ENCODE assay signal across 8 cellular contexts in the genomic region with DNA sequence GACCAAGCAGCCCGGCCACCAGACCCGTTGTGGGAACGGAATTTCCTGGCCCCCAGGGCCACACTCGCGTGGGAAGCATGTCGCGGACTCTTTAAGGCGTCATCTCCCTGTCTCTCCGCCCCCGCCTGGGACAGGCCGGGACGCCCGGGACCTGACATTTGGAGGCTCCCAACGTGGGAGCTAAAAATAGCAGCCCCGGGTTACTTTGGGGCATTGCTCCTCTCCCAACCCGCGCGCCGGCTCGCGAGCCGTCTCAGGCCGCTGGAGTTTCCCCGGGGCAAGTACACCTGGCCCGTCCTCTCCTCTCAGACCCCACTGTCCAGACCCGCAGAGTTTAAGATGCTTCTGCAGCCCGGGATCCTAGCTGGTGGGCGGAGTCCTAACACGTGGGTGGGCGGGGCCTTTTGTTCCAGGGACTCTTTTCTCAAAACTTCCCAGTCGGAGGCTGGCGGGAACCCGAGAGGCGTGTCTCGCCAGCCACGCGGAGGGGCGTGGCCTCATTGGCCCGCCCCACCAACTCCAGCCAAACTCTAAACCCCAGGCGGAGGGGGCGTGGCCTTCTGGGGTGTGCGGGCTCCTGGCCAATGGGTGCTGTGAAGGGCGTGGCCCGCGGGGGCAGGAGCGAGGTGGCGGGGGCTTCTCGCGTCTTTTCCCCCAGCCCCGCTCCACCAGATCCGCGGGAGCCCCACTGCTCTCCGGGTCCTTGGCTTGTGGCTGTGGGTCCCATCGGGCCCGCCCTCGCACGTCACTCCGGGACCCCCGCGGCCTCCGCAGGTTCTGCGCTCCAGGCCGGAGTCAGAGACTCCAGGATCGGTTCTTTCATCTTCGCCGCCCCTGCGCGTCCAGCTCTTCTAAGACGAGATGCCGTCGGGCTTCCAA. TPM values are rescaled to one million over a fixed set of nuclear protein-coding genes. Genes with fewer than 3 reads are reported as not detected.
DNase-seq lines count a peak whose midpoint lies in the region; ATAC-seq and TF ChIP-seq lines count a peak whose summit lies in the region.

A gene (plus strand): TSS at position 645 of the 879 bp plus-strand sequence. CDS start 217 bp downstream, at position 862.

- peaks cover 5% of the 10 kb centered on the region for H3F3A ChIP-seq in smooth muscle cell (ENCODE audit: low read depth)

- H3K4me2 ChIP-seq in smooth muscle cell: peak within 1 kb of the TSS; percentile 87

- no peak for TF ChIP-seq CTCF in smooth muscle cell (IDR thresholded peaks at IDR 0.05; ENCODE audit: borderline replicate concordance, insufficient read depth, poor library complexity, severe bottlenecking)

- no peaks in the 10 kb centered on the region for H3K79me2 ChIP-seq in smooth muscle cell (ENCODE audit: low read depth)

- no peaks in the 10 kb centered on the region for H3K4me1 ChIP-seq in smooth muscle cell (ENCODE audit: low read depth)

- no peak within 1 kb of the TSS for H3K9ac ChIP-seq in smooth muscle cell (ENCODE audit: low read depth)

- DNase-seq in EH (ENCODE audit: low read depth): peak; percentile 96
- DNase-seq in NCI-H2196 (lab: John Stamatoyannopoulos, UW; ENCODE audit: unreplicated experiment): peak; percentile 89
- peak; percentile 79 for DNase-seq in activated CD4-positive, CD25-positive, alpha-beta regulatory T cell treated with anti-CD3 and anti-CD28 coated beads, Interleukin-2, amount 50 U/mL, for 72 hours
- peak; percentile 65 for DNase-seq in central memory CD4-positive, alpha-beta T cell
- DNase-seq in inferior parietal cortex (ENCODE audit: extremely low spot score): peak; percentile 66
- peak; percentile 78 for DNase-seq in smooth muscle cell (lab: John Stamatoyannopoulos, UW; ENCODE audit: unreplicated experiment)

- no peaks in the 10 kb centered on the region for H3K36me3 ChIP-seq in smooth muscle cell (ENCODE audit: low read depth)

- ATAC-seq in HG02759 (IDR thresholded peaks at IDR 0.05; ENCODE audit: unreplicated experiment) (peak; percentile 72), GM19463 (IDR thresholded peaks at IDR 0.05; ENCODE audit: unreplicated experiment) (no peak)

- H3K9me3 ChIP-seq in smooth muscle cell (replicated peaks; ENCODE audit: low read depth): no peaks in the 10 kb centered on the region

- H3K27me3 ChIP-seq in smooth muscle cell (ENCODE audit: low read depth): peaks cover 14% of the 10 kb centered on the region

- H4K20me1 ChIP-seq in smooth muscle cell (ENCODE audit: low read depth): no peaks in the 10 kb centered on the region

- peak within 1 kb of the TSS; percentile 47 for H3K4me3 ChIP-seq in smooth muscle cell

- H2AFZ ChIP-seq in smooth muscle cell (ENCODE audit: low read depth): peak within 1 kb of the TSS; percentile 70

- 2% methylated on average over 59 of the region's 71 CpGs for WGBS in smooth muscle cell (ENCODE audit: low lambda C conversion rate)

- peak within 1 kb of the TSS; percentile 39 for H3K27ac ChIP-seq in smooth muscle cell (ENCODE audit: low read depth)

RNA-seq across cellular contexts. Expression of the gene that starts here (rescaled TPM):
- 0.18 TPM in 1 of 2 replicates, not detected in the other for total RNA-seq in smooth muscle cell
- polyA plus RNA-seq in smooth muscle cell: 0.11 TPM in 1 of 2 replicates, not detected in the other

Comparison
In these comparisons a context has a peak if more than half of its experiments do, and no peak if none do; other contexts are left out.
1. Peak in DNase-seq, H3K4me3 ChIP-seq, H3K27ac ChIP-seq and H3K4me2 ChIP-seq in smooth muscle cell; RNA of the gene not detected or under 1 TPM.